Comparison of ENCODE assay signal across 2 cellular contexts in the genomic region with DNA sequence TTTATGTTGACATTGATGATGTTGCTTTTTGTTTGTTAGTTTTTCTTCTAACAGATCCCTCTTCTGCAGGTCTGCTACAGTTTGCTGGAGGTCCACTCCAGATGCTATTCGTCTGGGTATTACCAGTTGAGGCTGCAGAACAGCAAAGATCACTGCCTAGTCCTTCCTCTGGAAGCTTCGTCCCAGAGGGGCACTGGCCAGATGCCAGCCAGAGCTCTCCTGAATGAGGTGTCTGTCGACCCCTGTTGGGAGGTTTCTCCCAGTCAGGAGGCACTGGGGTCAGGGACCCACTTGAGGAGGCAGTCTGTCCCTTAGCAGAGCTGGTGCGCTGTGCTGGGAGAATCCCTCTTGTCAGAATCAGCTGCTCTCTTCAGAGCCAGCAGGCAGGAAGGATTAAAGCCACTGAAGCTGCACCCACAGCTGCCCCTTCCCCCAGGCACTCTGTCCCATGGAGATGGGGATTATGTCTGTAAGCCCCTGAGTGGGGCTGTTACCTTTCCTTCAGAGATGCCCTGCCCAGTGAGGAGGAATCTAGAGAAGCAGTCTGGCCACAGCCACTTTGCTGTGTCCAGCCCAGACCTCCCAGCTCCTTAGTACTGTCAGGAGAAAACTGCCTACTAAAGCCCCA. TPM values are rescaled to one million over a fixed set of nuclear protein-coding genes. Genes with fewer than 3 reads are reported as not detected.
"Had no signal": no experiment of that assay in that cellular context is flagged by ENCODE, and none has a peak within 500 bp of the region (broad histone marks: within the 10 kb centered on the region; RNA-seq: fewer than 3 reads in every experiment).

No MANE protein-coding gene starts in this region.

RNA-seq across cellular contexts. Expression of a gene that starts 49.3 kb away (rescaled TPM):
- total RNA-seq: HT-29, K562 had no signal
